In genomic region chr19:46639356-46640061, GRCh38 we compare ENCODE assay signal across 1 cellular context.
TF ChIP-seq lines count a peak whose summit lies in the region.

No MANE protein-coding gene starts in this region.

TF ChIP-seq in K562, 482 proteins besides CTCF, POLR2A, EP300 and RAD21 (continued from another document):
- TF ChIP-seq, protein P1, sequence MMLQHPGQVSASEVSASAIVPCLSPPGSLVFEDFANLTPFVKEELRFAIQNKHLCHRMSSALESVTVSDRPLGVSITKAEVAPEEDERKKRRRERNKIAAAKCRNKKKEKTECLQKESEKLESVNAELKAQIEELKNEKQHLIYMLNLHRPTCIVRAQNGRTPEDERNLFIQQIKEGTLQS (IDR thresholded peaks at IDR 0.05), result peak; percentile 67; the same call in 1 of the 2 replicates
- TF ChIP-seq, protein P1 (CRISPR knock-in tag; conservative IDR thresholded peaks at IDR 0.05), result no peak
- TF ChIP-seq TBL1XR1 (IDR thresholded peaks at IDR 0.05; ENCODE audit: low read length in 2 of 2) (no peak), MECOM (CRISPR knock-in tag; IDR thresholded peaks at IDR 0.05) (no peak), PHF8 (IDR thresholded peaks at IDR 0.05; ENCODE audit: borderline replicate concordance, low read length) (peak; percentile 30; the same call in 1 of the 2 replicates), RREB1 (CRISPR knock-in tag; IDR thresholded peaks at IDR 0.05) (peak; percentile 59; the same call in 1 of the 2 replicates), ZFP30 (CRISPR knock-in tag; IDR thresholded peaks at IDR 0.05; ENCODE audit: borderline replicate concordance) (no peak), ETV1 (tag; conservative IDR thresholded peaks at IDR 0.05; ENCODE audit: low read depth) (peak; percentile 84), ADNP (tag; IDR thresholded peaks at IDR 0.05) (no peak), PTTG1 (tag; IDR thresholded peaks at IDR 0.05; ENCODE audit: low read depth) (no peak)
- TF ChIP-seq, protein P2, sequence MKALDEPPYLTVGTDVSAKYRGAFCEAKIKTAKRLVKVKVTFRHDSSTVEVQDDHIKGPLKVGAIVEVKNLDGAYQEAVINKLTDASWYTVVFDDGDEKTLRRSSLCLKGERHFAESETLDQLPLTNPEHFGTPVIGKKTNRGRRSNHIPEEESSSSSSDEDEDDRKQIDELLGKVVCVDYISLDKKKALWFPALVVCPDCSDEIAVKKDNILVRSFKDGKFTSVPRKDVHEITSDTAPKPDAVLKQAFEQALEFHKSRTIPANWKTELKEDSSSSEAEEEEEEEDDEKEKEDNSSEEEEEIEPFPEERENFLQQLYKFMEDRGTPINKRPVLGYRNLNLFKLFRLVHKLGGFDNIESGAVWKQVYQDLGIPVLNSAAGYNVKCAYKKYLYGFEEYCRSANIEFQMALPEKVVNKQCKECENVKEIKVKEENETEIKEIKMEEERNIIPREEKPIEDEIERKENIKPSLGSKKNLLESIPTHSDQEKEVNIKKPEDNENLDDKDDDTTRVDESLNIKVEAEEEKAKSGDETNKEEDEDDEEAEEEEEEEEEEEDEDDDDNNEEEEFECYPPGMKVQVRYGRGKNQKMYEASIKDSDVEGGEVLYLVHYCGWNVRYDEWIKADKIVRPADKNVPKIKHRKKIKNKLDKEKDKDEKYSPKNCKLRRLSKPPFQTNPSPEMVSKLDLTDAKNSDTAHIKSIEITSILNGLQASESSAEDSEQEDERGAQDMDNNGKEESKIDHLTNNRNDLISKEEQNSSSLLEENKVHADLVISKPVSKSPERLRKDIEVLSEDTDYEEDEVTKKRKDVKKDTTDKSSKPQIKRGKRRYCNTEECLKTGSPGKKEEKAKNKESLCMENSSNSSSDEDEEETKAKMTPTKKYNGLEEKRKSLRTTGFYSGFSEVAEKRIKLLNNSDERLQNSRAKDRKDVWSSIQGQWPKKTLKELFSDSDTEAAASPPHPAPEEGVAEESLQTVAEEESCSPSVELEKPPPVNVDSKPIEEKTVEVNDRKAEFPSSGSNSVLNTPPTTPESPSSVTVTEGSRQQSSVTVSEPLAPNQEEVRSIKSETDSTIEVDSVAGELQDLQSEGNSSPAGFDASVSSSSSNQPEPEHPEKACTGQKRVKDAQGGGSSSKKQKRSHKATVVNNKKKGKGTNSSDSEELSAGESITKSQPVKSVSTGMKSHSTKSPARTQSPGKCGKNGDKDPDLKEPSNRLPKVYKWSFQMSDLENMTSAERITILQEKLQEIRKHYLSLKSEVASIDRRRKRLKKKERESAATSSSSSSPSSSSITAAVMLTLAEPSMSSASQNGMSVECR (CRISPR knock-in tag; IDR thresholded peaks at IDR 0.05), result peak; percentile 49
- TF ChIP-seq, protein P3, sequence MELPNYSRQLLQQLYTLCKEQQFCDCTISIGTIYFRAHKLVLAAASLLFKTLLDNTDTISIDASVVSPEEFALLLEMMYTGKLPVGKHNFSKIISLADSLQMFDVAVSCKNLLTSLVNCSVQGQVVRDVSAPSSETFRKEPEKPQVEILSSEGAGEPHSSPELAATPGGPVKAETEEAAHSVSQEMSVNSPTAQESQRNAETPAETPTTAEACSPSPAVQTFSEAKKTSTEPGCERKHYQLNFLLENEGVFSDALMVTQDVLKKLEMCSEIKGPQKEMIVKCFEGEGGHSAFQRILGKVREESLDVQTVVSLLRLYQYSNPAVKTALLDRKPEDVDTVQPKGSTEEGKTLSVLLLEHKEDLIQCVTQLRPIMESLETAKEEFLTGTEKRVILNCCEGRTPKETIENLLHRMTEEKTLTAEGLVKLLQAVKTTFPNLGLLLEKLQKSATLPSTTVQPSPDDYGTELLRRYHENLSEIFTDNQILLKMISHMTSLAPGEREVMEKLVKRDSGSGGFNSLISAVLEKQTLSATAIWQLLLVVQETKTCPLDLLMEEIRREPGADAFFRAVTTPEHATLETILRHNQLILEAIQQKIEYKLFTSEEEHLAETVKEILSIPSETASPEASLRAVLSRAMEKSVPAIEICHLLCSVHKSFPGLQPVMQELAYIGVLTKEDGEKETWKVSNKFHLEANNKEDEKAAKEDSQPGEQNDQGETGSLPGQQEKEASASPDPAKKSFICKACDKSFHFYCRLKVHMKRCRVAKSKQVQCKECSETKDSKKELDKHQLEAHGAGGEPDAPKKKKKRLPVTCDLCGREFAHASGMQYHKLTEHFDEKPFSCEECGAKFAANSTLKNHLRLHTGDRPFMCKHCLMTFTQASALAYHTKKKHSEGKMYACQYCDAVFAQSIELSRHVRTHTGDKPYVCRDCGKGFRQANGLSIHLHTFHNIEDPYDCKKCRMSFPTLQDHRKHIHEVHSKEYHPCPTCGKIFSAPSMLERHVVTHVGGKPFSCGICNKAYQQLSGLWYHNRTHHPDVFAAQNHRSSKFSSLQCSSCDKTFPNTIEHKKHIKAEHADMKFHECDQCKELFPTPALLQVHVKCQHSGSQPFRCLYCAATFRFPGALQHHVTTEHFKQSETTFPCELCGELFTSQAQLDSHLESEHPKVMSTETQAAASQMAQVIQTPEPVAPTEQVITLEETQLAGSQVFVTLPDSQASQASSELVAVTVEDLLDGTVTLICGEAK (IDR thresholded peaks at IDR 0.05), result 0 out of 2 replicates have a peak, but pooled peaks have one; percentile 15
- TF ChIP-seq, protein P3 (CRISPR knock-in tag; IDR thresholded peaks at IDR 0.05), result no peak
TF ChIP-seq in K562: peak in this region for 57.
